18 cellular contexts compared by ENCODE assay signal in genomic region chr6:26578741-26579140, GRCh38. TPM values are rescaled to one million over a fixed set of nuclear protein-coding genes. Genes with fewer than 3 reads are reported as not detected.
A peak's percentile ranks its signal among the peaks of the same experiment; 100 is the strongest.
DNase-seq lines count a peak whose midpoint lies in the region; ATAC-seq and TF ChIP-seq lines count a peak whose summit lies in the region.
"Had no signal": no experiment of that assay in that cellular context is flagged by ENCODE, and none has a peak within 500 bp of the region (broad histone marks: within the 10 kb centered on the region; RNA-seq: fewer than 3 reads in every experiment).

No MANE protein-coding gene starts in this region.

- H3K36me3 Mint-ChIP-seq in activated naive CD4-positive, alpha-beta T cell treated with anti-CD3 and anti-CD28 coated beads for 36 hours (ENCODE audit: low read depth) = no peaks in the 10 kb centered on the region
- H3K36me3 Mint-ChIP-seq in WTC11 = peaks cover 4% of the 10 kb centered on the region; the same call in 1 of the 2 replicates
- no peaks in the 10 kb centered on the region for H3K36me3 Mint-ChIP-seq in glutamatergic neuron (ENCODE audit: unreplicated experiment)
- H3K36me3 Mint-ChIP-seq in stimulated activated effector memory CD8-positive, alpha-beta T cell treated with anti-CD3 and anti-CD28 coated beads, Interleukin-12 subunit alpha, Interleukin-12 subunit beta, amount 100 ng/mL, for 72 hours = peaks cover 15% of the 10 kb centered on the region

- intact Hi-C loops in activated naive CD4-positive, alpha-beta T cell treated with anti-CD3 and anti-CD28 coated beads for 36 hours (cut with micrococcal nuclease) = no loop called here

- CTCF ChIA-PET in activated naive CD4-positive, alpha-beta T cell treated with anti-CD3 and anti-CD28 coated beads for 36 hours (lab: Charles Lee) = interaction anchor here (0.6 to 12.4 kb wide), 2 partner anchors 15 to 237 kb away, joined by 3 to 106 read pairs; partner anchors contain the start of gene ABT1
- CTCF ChIA-PET in WTC11 (lab: Charles Lee) = interaction anchor here (1.9 kb wide), 1 partner anchor 17 kb away, joined by 5 read pairs; no protein-coding TSS in a partner anchor

- peaks cover 12% of the 10 kb centered on the region for H3K9me3 Mint-ChIP-seq in activated naive CD4-positive, alpha-beta T cell treated with anti-CD3 and anti-CD28 coated beads for 36 hours
- H3K9me3 Mint-ChIP-seq in WTC11 (peaks cover 13% of the 10 kb centered on the region), glutamatergic neuron (ENCODE audit: unreplicated experiment) (peaks cover 16% of the 10 kb centered on the region)
- H3K9me3 Mint-ChIP-seq in stimulated activated effector memory CD8-positive, alpha-beta T cell treated with anti-CD3 and anti-CD28 coated beads, Interleukin-12 subunit alpha, Interleukin-12 subunit beta, amount 100 ng/mL, for 72 hours = peaks cover 7% of the 10 kb centered on the region

- POLR2A ChIA-PET in WTC11 (lab: Charles Lee) = no interaction called here

- no peak for ATAC-seq in WTC11
- no peak for ATAC-seq in stimulated activated effector memory CD8-positive, alpha-beta T cell treated with anti-CD3 and anti-CD28 coated beads, Interleukin-12 subunit alpha, Interleukin-12 subunit beta, amount 100 ng/mL, for 72 hours
- no peak for ATAC-seq in GM18873 (IDR thresholded peaks at IDR 0.05; ENCODE audit: low FRiP score, unreplicated experiment)
- no peak for ATAC-seq in GM19395 (IDR thresholded peaks at IDR 0.05; ENCODE audit: unreplicated experiment)
- no peak for ATAC-seq in HG03378 (IDR thresholded peaks at IDR 0.05; ENCODE audit: unreplicated experiment)

- H3K27ac Mint-ChIP-seq in activated naive CD4-positive, alpha-beta T cell treated with anti-CD3 and anti-CD28 coated beads for 36 hours = no peak overlapping the region
- H3K27ac Mint-ChIP-seq in WTC11 (no peak overlapping the region), glutamatergic neuron (ENCODE audit: unreplicated experiment) (no peak overlapping the region)
- no peak overlapping the region for H3K27ac Mint-ChIP-seq in stimulated activated effector memory CD8-positive, alpha-beta T cell treated with anti-CD3 and anti-CD28 coated beads, Interleukin-12 subunit alpha, Interleukin-12 subunit beta, amount 100 ng/mL, for 72 hours

- H3K27me3 Mint-ChIP-seq in activated naive CD4-positive, alpha-beta T cell treated with anti-CD3 and anti-CD28 coated beads for 36 hours (ENCODE audit: low read depth) = peaks cover 5% of the 10 kb centered on the region
- H3K27me3 Mint-ChIP-seq in WTC11 (ENCODE audit: low read depth) (peaks cover 31% of the 10 kb centered on the region), glutamatergic neuron (ENCODE audit: unreplicated experiment) (peaks cover 16% of the 10 kb centered on the region)

- peak overlapping the region; percentile 6 for H3K4me3 Mint-ChIP-seq in activated naive CD4-positive, alpha-beta T cell treated with anti-CD3 and anti-CD28 coated beads for 36 hours
- H3K4me3 Mint-ChIP-seq in WTC11 (peak overlapping the region; percentile 90), glutamatergic neuron (ENCODE audit: unreplicated experiment) (peak overlapping the region; percentile 21)
- H3K4me3 Mint-ChIP-seq in stimulated activated effector memory CD8-positive, alpha-beta T cell treated with anti-CD3 and anti-CD28 coated beads, Interleukin-12 subunit alpha, Interleukin-12 subunit beta, amount 100 ng/mL, for 72 hours = peak overlapping the region; percentile 77

- TF ChIP-seq CTCF in WTC11 (IDR thresholded peaks at IDR 0.05) (no peak), glutamatergic neuron (IDR thresholded peaks at IDR 0.05; ENCODE audit: partially characterized antibody, unreplicated experiment) (no peak)

- DNase-seq in activated naive CD4-positive, alpha-beta T cell treated with anti-CD3 and anti-CD28 coated beads for 36 hours = no peak
- no peak for DNase-seq in activated naive CD4-positive, alpha-beta T cell (lab: John Stamatoyannopoulos, UW)
- DNase-seq in WTC11 (ENCODE audit: low spot score) = no peak
- no peak for DNase-seq in glutamatergic neuron
- no peak for DNase-seq in stimulated activated effector memory CD8-positive, alpha-beta T cell treated with anti-CD3 and anti-CD28 coated beads, Interleukin-12 subunit alpha, Interleukin-12 subunit beta, amount 100 ng/mL, for 72 hours (ENCODE audit: low spot score in 2 of 2)
- DNase-seq: DND-41, IMR-90, Karpas-422, NCI-H1417 treated with DMSO at 0.1 percent for 48 hours, NCI-H187 treated with DMSO at 0.1 percent for 48 hours, NCI-H2227 treated with DMSO at 0.1 percent for 48 hours, NCI-H510A treated with DMSO at 0.1 percent for 48 hours, NCI-H774, OCI-M1, SHP77 had no signal

- H3K4me1 Mint-ChIP-seq in activated naive CD4-positive, alpha-beta T cell treated with anti-CD3 and anti-CD28 coated beads for 36 hours (ENCODE audit: low read depth) = peaks cover 20% of the 10 kb centered on the region
- H3K4me1 Mint-ChIP-seq in WTC11 (peaks cover 10% of the 10 kb centered on the region), glutamatergic neuron (ENCODE audit: low read depth, unreplicated experiment) (peaks cover 3% of the 10 kb centered on the region)
- H3K4me1 Mint-ChIP-seq in stimulated activated effector memory CD8-positive, alpha-beta T cell treated with anti-CD3 and anti-CD28 coated beads, Interleukin-12 subunit alpha, Interleukin-12 subunit beta, amount 100 ng/mL, for 72 hours = peaks cover 18% of the 10 kb centered on the region

TF ChIP-seq in WTC11, 78 proteins besides CTCF, POLR2A, EP300 and RAD21:
- TF ChIP-seq RORB (CRISPR knock-in tag; IDR thresholded peaks at IDR 0.05) (no peak), ZNF121 (CRISPR knock-in tag; IDR thresholded peaks at IDR 0.05) (no peak), KAT7 (CRISPR knock-in tag; IDR thresholded peaks at IDR 0.05; ENCODE audit: borderline replicate concordance) (no peak), HMGXB4 (CRISPR knock-in tag; IDR thresholded peaks at IDR 0.05) (no peak), CBFB (CRISPR knock-in tag; IDR thresholded peaks at IDR 0.05; ENCODE audit: low read depth) (no peak), PREB (CRISPR knock-in tag; IDR thresholded peaks at IDR 0.05; ENCODE audit: borderline replicate concordance) (no peak), SOX15 (CRISPR knock-in tag; IDR thresholded peaks at IDR 0.05) (no peak), GTF2I (CRISPR knock-in tag; conservative IDR thresholded peaks at IDR 0.05) (no peak), ELF4 (CRISPR knock-in tag; IDR thresholded peaks at IDR 0.05; ENCODE audit: low read depth) (no peak), FOXK1 (CRISPR knock-in tag; IDR thresholded peaks at IDR 0.05) (no peak), ZNF219 (CRISPR knock-in tag; IDR thresholded peaks at IDR 0.05; ENCODE audit: borderline replicate concordance) (no peak), RELA (CRISPR knock-in tag; IDR thresholded peaks at IDR 0.05; ENCODE audit: borderline replicate concordance) (no peak), ATF2 (CRISPR knock-in tag; IDR thresholded peaks at IDR 0.05; ENCODE audit: borderline replicate concordance, low read depth) (no peak), ETV6 (CRISPR knock-in tag; IDR thresholded peaks at IDR 0.05) (no peak)

RNA-seq across cellular contexts. Expression of gene ABT1, which starts 18.0 kb away (rescaled TPM):
- 10 to 100 TPM; 17.3 to 18.4 TPM for total RNA-seq in activated naive CD4-positive, alpha-beta T cell treated with anti-CD3 and anti-CD28 coated beads for 36 hours
- total RNA-seq in WTC11 (2021) (21.0 to 22.1 TPM (median 21.6 TPM) in 3 replicates), glutamatergic neuron (ENCODE audit: unreplicated experiment) (15.9 TPM)

RNA-seq across cellular contexts. Expression of gene HMGN4, which starts 40.6 kb away (rescaled TPM):
- total RNA-seq in activated naive CD4-positive, alpha-beta T cell treated with anti-CD3 and anti-CD28 coated beads for 36 hours = 10 to 100 TPM; 70.4 to 73.2 TPM
- total RNA-seq in WTC11 (2021) (57.1 to 67.4 TPM (median 57.6 TPM) in 3 replicates), glutamatergic neuron (ENCODE audit: unreplicated experiment) (56.9 TPM)

Comparison
In these comparisons a context has a peak if more than half of its experiments do, and no peak if none do; other contexts are left out.
1. H3K4me3 Mint-ChIP-seq: peak in every context shown above with its lines; median percentile 90 in WTC11; 77 in stimulated activated effector memory CD8-positive, alpha-beta T cell treated with anti-CD3 and anti-CD28 coated beads, Interleukin-12 subunit alpha, Interleukin-12 subunit beta, amount 100 ng/mL, for 72 hours; 21 in glutamatergic neuron; 6 in activated naive CD4-positive, alpha-beta T cell treated with anti-CD3 and anti-CD28 coated beads for 36 hours.